Comparison of ENCODE assay signal across 10 cellular contexts in genomic region chr12:105933671-105934665, GRCh38.
DNase-seq lines count a peak whose midpoint lies in the region; ATAC-seq, FAIRE-seq and TF ChIP-seq lines count a peak whose summit lies in the region.
"Had no signal": no experiment of that assay in that cellular context is flagged by ENCODE, and none has a peak within 500 bp of the region (broad histone marks: within the 10 kb centered on the region; RNA-seq: fewer than 3 reads in every experiment).

No MANE protein-coding gene starts in this region.

- H3K36me3 ChIP-seq in liver (ENCODE audit: control insufficient read depth in 4 of 4, insufficient read depth in 3 of 4, low read depth in 1 of 4, low read length in 3 of 4) (no peaks in the 10 kb centered on the region), HepG2 (replicated peaks in 1 of 2; ENCODE audit: control insufficient read depth in 1 of 2, insufficient read depth in 2 of 2, low read length in 2 of 2) (no peaks in the 10 kb centered on the region), brain microvascular endothelial cell (replicated peaks) (no peaks in the 10 kb centered on the region), right lobe of liver (no peaks in the 10 kb centered on the region)

- ATAC-seq in HepG2 (no peak), right lobe of liver (peak; percentile 57 to 87 (median 72)), HG02678 (IDR thresholded peaks at IDR 0.05; ENCODE audit: unreplicated experiment) (no peak), HG02798 (IDR thresholded peaks at IDR 0.05; ENCODE audit: poor library complexity, unreplicated experiment) (no peak), HG03135 (IDR thresholded peaks at IDR 0.05; ENCODE audit: unreplicated experiment) (no peak)
- ATAC-seq: activated CD8-positive, alpha-beta memory T cell treated with anti-CD3 and anti-CD28 coated beads, Interleukin-2, amount 10 ng/mL, durations not matched to agents 7 days and 5 days had no signal

- H3K4me1 ChIP-seq in liver (ENCODE audit: control insufficient read depth in 4 of 4, insufficient read depth in 4 of 4, low read length in 3 of 4) (no peaks in the 10 kb centered on the region), HepG2 (ENCODE audit: insufficient read depth, low read length) (no peaks in the 10 kb centered on the region), right lobe of liver (peaks cover 0 to 5% (median 0%) of the 10 kb centered on the region in 4 donors)

- no peak overlapping the region for H3K4me3 ChIP-seq in liver (ENCODE audit: low read depth in 1 of 3, low read length in 3 of 3)
- H3K4me3 ChIP-seq in HepG2 (replicated peaks in 1 of 3; ENCODE audit: insufficient read depth in 1 of 3, low read depth in 2 of 3, low read length in 3 of 3), result no peak overlapping the region
- no peak overlapping the region for H3K4me3 ChIP-seq in brain microvascular endothelial cell (ENCODE audit: low read depth, low read length)
- H3K4me3 ChIP-seq in right lobe of liver, result no peak overlapping the region

- CTCF ChIA-PET in HepG2 (lab: Yijun Ruan, JAX; ENCODE audit: low intra/inter-chr PET ratio, low total read pairs), result no interaction called here

- intact Hi-C loops in HepG2 (cut with micrococcal nuclease; ENCODE audit: unreplicated experiment), result no loop called here
- intact Hi-C loops in right lobe of liver (cut with DNase I), result no loop called here

- H3K27ac ChIP-seq in liver (ENCODE audit: low read depth in 1 of 2, low read length in 2 of 2) (no peak overlapping the region), HepG2 (ENCODE audit: extremely low read length, insufficient read depth, low read length) (no peak overlapping the region), brain microvascular endothelial cell (peak overlapping the region; percentile 69), right lobe of liver (no peak overlapping the region)

- FAIRE-seq in HepG2 (lab: Jason Lieb, UNC), result no peak

- no peak overlapping the region for H3K4me2 ChIP-seq in HepG2 (ENCODE audit: low read depth, low read length)

- TF ChIP-seq CTCF in liver (IDR thresholded peaks at IDR 0.05; ENCODE audit: low read depth, low read length, missing input control) (no peak), HepG2 (CRISPR knock-in tag; IDR thresholded peaks at IDR 0.05) (no peak), brain microvascular endothelial cell (IDR thresholded peaks at IDR 0.05; ENCODE audit: low read depth, low read length, missing control alignments) (no peak), right lobe of liver (IDR thresholded peaks at IDR 0.05) (no peak)

- POLR2A ChIA-PET in HepG2 (lab: Yijun Ruan, JAX), result no interaction called here

- no peak for TF ChIP-seq EP300 in HepG2 (IDR thresholded peaks at IDR 0.05; ENCODE audit: low read depth in 2 of 2, low read length in 2 of 2)
- TF ChIP-seq EP300 in HepG2 (CRISPR knock-in tag; IDR thresholded peaks at IDR 0.05; ENCODE audit: borderline replicate concordance), result no peak

- H3K27me3 ChIP-seq in liver (ENCODE audit: control insufficient read depth in 4 of 4, insufficient read depth in 4 of 4, low read length in 3 of 4) (no peaks in the 10 kb centered on the region), HepG2 (ENCODE audit: control insufficient read depth in 1 of 2, insufficient read depth in 2 of 2, low read length in 2 of 2) (no peaks in the 10 kb centered on the region), brain microvascular endothelial cell (replicated peaks) (no peaks in the 10 kb centered on the region), right lobe of liver (no peaks in the 10 kb centered on the region)

- DNase-seq in HepG2 (ENCODE audit: low spot score) (no peak), brain microvascular endothelial cell (peak; percentile 95), right lobe of liver (peak in 2 of 3 donors; percentile 42 to 44), SK-N-DZ (ENCODE audit: low spot score) (no peak)
- DNase-seq: activated CD8-positive, alpha-beta memory T cell treated with anti-CD3 and anti-CD28 coated beads, Interleukin-2, amount 10 ng/mL, durations not matched to agents 7 days and 5 days; NCI-H1436 treated with DMSO at 0.1 percent for 48 hours had no signal

- no TSS peak for BruUV-seq in HepG2 (replicated peaks; lab: Mats Ljungman, UMichigan)

- in situ Hi-C loops in HepG2 (cut with HindIII; ENCODE audit: extremely low pct_ligation_motif_present, low pct_unique_long_range_greater_than_20kb) (no loop called here), brain microvascular endothelial cell (cut with HindIII; ENCODE audit: low pct_ligation_motif_present, low sequenced_read_pairs) (no loop called here)

- H4K20me1 ChIP-seq in HepG2 (ENCODE audit: insufficient read depth, low read length), result no peaks in the 10 kb centered on the region

- H3K79me2 ChIP-seq in HepG2 (ENCODE audit: insufficient read depth, low read length), result no peaks in the 10 kb centered on the region

- TF ChIP-seq RAD21 in liver (IDR thresholded peaks at IDR 0.05) (peak; percentile 16 to 41), HepG2 (CRISPR knock-in tag; IDR thresholded peaks at IDR 0.05) (no peak)

- TF ChIP-seq POLR2A in HepG2 (IDR thresholded peaks at IDR 0.05; ENCODE audit: insufficient read depth in 1 of 2, low read depth in 2 of 2, low read length in 2 of 2), result no peak
- no peak for TF ChIP-seq POLR2A in right lobe of liver (IDR thresholded peaks at IDR 0.05)

- H3K9ac ChIP-seq in liver (ENCODE audit: low read depth in 1 of 2, low read length in 2 of 2) (no peak overlapping the region), HepG2 (ENCODE audit: insufficient read depth, low read depth, low read length) (no peak overlapping the region)

- H3K9me3 ChIP-seq in liver (ENCODE audit: control insufficient read depth in 4 of 4, low read length in 3 of 4), result no peaks in the 10 kb centered on the region
- no peaks in the 10 kb centered on the region for H3K9me3 ChIP-seq in HepG2 (ENCODE audit: low read length)
- H3K9me3 ChIP-seq in right lobe of liver, result no peaks in the 10 kb centered on the region

- WGBS in liver, result 78% methylated on average over 13 of the region's 13 CpGs
- 36% methylated on average over 10 of the region's 13 CpGs for WGBS in HepG2 (ENCODE audit: low lambda C conversion rate)
- WGBS in right lobe of liver (ENCODE audit: insufficient coverage, low coverage, low lambda C conversion rate, missing lambda C conversion rate), result 57% methylated on average over 8 of the region's 13 CpGs

- H2AFZ ChIP-seq in HepG2 (ENCODE audit: low read length), result no peak overlapping the region

TF ChIP-seq in liver, 16 proteins besides CTCF, POLR2A, EP300 and RAD21:
- no peak for TF ChIP-seq NR2F2 (IDR thresholded peaks at IDR 0.05)
- TF ChIP-seq HNF4G (IDR thresholded peaks at IDR 0.05), result no peak
- TF ChIP-seq YY1 (IDR thresholded peaks at IDR 0.05), result no peak

TF ChIP-seq in HepG2, 621 proteins besides CTCF, POLR2A, EP300 and RAD21 (continues in another document):
- TF ChIP-seq EHMT2 (IDR thresholded peaks at IDR 0.05; ENCODE audit: borderline replicate concordance, low read depth, low read length), result no peak
- no peak for TF ChIP-seq GABPB1 (CRISPR knock-in tag; IDR thresholded peaks at IDR 0.05)
- no peak for TF ChIP-seq ISL2 (CRISPR knock-in tag; IDR thresholded peaks at IDR 0.05)
- TF ChIP-seq PAXIP1 (CRISPR knock-in tag; conservative IDR thresholded peaks at IDR 0.05), result no peak
- no peak for TF ChIP-seq IRF1 (CRISPR knock-in tag; IDR thresholded peaks at IDR 0.05; ENCODE audit: low read depth)
- TF ChIP-seq TAF15 (IDR thresholded peaks at IDR 0.05; ENCODE audit: low read depth, low read length, poor library complexity, severe bottlenecking), result no peak
- TF ChIP-seq ELF4 (CRISPR knock-in tag; IDR thresholded peaks at IDR 0.05; ENCODE audit: borderline replicate concordance), result no peak
- TF ChIP-seq SMAD3 (CRISPR knock-in tag; IDR thresholded peaks at IDR 0.05), result no peak
- TF ChIP-seq GPBP1L1 (CRISPR knock-in tag; IDR thresholded peaks at IDR 0.05), result no peak
- no peak for TF ChIP-seq PCBP1 (IDR thresholded peaks at IDR 0.05; ENCODE audit: borderline replicate concordance, low read depth, low read length)

Comparison
In these comparisons a context has a peak if more than half of its experiments do, and no peak if none do; other contexts are left out.
1. ATAC-seq: peak in right lobe of liver (4 of 4); none in HepG2 (single experiment), HG02678 (single experiment), HG02798 (single experiment) and HG03135 (single experiment).
2. DNase-seq: peak in brain microvascular endothelial cell (single experiment) and right lobe of liver (2 of 3); none in HepG2 (single experiment) and SK-N-DZ (single experiment).